11 cellular contexts compared by ENCODE assay signal in genomic region chr10:14742382-14742781, GRCh38. TPM values are rescaled to one million over a fixed set of nuclear protein-coding genes. Genes with fewer than 3 reads are reported as not detected.
DNase-seq lines count a peak whose midpoint lies in the region; ATAC-seq lines count a peak whose summit lies in the region.
"Had no signal": no experiment of that assay in that cellular context is flagged by ENCODE, and none has a peak within 500 bp of the region (broad histone marks: within the 10 kb centered on the region; RNA-seq: fewer than 3 reads in every experiment).

No MANE protein-coding gene starts in this region.

- DNase-seq in naive B cell (no peak), NCI-H1417 treated with DMSO at 0.1 percent for 48 hours (lab: John Stamatoyannopoulos, UW) (no peak), middle frontal gyrus (ENCODE audit: extremely low spot score, low spot score) (no peak), DMS79 (lab: John Stamatoyannopoulos, UW) (no peak)
- DNase-seq: activated CD4-positive, alpha-beta memory T cell treated with anti-CD3 and anti-CD28 coated beads, Interleukin-2, amount 10 ng/mL, durations not matched to agents 7 days and 5 days; amygdala; NCI-H187; retina had no signal

- peak overlapping the region; percentile 7 to 93 (median 55) for H3K4me3 Mint-ChIP-seq in naive B cell
- H3K4me3 Mint-ChIP-seq: activated CD4-positive, alpha-beta memory T cell treated with anti-CD3 and anti-CD28 coated beads, Interleukin-2, amount 10 ng/mL, durations not matched to agents 7 days and 5 days had no signal

- peaks cover 59 to 93% (median 68%) of the 10 kb centered on the region in 3 donors for H3K4me1 Mint-ChIP-seq in naive B cell

- peaks cover 0 to 9% (median 6%) of the 10 kb centered on the region in 7 donors for H3K9me3 Mint-ChIP-seq in naive B cell
- H3K9me3 Mint-ChIP-seq: activated CD4-positive, alpha-beta memory T cell treated with anti-CD3 and anti-CD28 coated beads, Interleukin-2, amount 10 ng/mL, durations not matched to agents 7 days and 5 days had no signal

- peaks cover 4 to 16% of the 10 kb centered on the region in 2 donors for H3K36me3 Mint-ChIP-seq in naive B cell

- ATAC-seq in GM18498 (IDR thresholded peaks at IDR 0.05; ENCODE audit: unreplicated experiment) (peak; percentile 16), GM21367 (IDR thresholded peaks at IDR 0.05; ENCODE audit: unreplicated experiment) (peak; percentile 8), HG03457 (IDR thresholded peaks at IDR 0.05; ENCODE audit: unreplicated experiment) (peak; percentile 11), naive B cell (ENCODE audit: low read depth in 2 of 2) (no peak)

- no peaks in the 10 kb centered on the region for H3K27me3 Mint-ChIP-seq in naive B cell

- H3K27ac Mint-ChIP-seq in naive B cell: peak overlapping the region; percentile 93 to 99 (median 96)
- H3K27ac Mint-ChIP-seq: activated CD4-positive, alpha-beta memory T cell treated with anti-CD3 and anti-CD28 coated beads, Interleukin-2, amount 10 ng/mL, durations not matched to agents 7 days and 5 days had no signal

RNA-seq across cellular contexts. Expression of gene FAM107B, which starts 32.3 kb away (rescaled TPM):
- 100 to 1,000 TPM; 112 to 259 (median 159) TPM for polyA plus RNA-seq in naive B cell (ENCODE audit: low read depth in 6 of 6)

Comparison
In these comparisons a context has a peak if more than half of its experiments do, and no peak if none do; other contexts are left out.
1. ATAC-seq: peak in GM18498 (single experiment), GM21367 (single experiment) and HG03457 (single experiment); none in naive B cell (0 of 2).